In genomic region chr4:189904420-189905027, GRCh38 we compare ENCODE assay signal across 8 cellular contexts. TPM values are rescaled to one million over a fixed set of nuclear protein-coding genes. Genes with fewer than 3 reads are reported as not detected.
A peak's percentile ranks its signal among the peaks of the same experiment; 100 is the strongest.
DNase-seq lines count a peak whose midpoint lies in the region; ATAC-seq, FAIRE-seq and TF ChIP-seq lines count a peak whose summit lies in the region.
"Not testable (repeated sequence)": the region's sequence is repeated elsewhere in the genome, so short reads cannot be mapped to it uniquely, and the experiment has no call there.

No MANE protein-coding gene starts in this region.

- not testable (repeated sequence) for H3K36me3 ChIP-seq in brain microvascular endothelial cell (replicated peaks); left ventricle myocardium inferior; ovary; upper lobe of left lung

- H3K4me3 Mint-ChIP-seq in WTC11: not testable (repeated sequence)

- H3K27ac ChIP-seq in brain microvascular endothelial cell; left ventricle myocardium inferior (replicated peaks); ovary; upper lobe of left lung: not testable (repeated sequence)

- H3K9me3 ChIP-seq in left ventricle myocardium inferior (replicated peaks); ovary; upper lobe of left lung: not testable (repeated sequence)

- CTCF ChIA-PET in WTC11 (lab: Charles Lee): interaction anchor here (1.2 to 1.3 kb wide), 2 partner anchors 102 to 111 kb away, joined by 3 to 5 read pairs; no protein-coding TSS in a partner anchor

- 18 to 29% (median 23%) methylated on average over 6 of the region's 6 CpGs for WGBS in ovary, 3 donors
- WGBS in upper lobe of left lung, 2 donors: 27 to 40% methylated on average over 4 to 6 of the region's 6 CpGs

- H3K27me3 Mint-ChIP-seq in WTC11 (ENCODE audit: low read depth): not testable (repeated sequence)

- peaks cover 34% of the 10 kb centered on the region for H3K9me3 Mint-ChIP-seq in WTC11

- peak; percentile 38 for FAIRE-seq in H54 (lab: Jason Lieb, UNC)

- H3K27ac Mint-ChIP-seq in WTC11: not testable (repeated sequence)

- intact Hi-C loops in left ventricle myocardium inferior (cut with micrococcal nuclease); ovary (cut with DNase I): not testable (repeated sequence)

- not testable (repeated sequence) for TF ChIP-seq POLR2A in H54 (IDR thresholded peaks at IDR 0.05; ENCODE audit: low read depth, low read length); ovary (IDR thresholded peaks at IDR 0.05); upper lobe of left lung (IDR thresholded peaks at IDR 0.05)

- not testable (repeated sequence) for H3K36me3 Mint-ChIP-seq in WTC11

- POLR2A ChIA-PET in WTC11 (lab: Charles Lee): not testable (repeated sequence)

- not testable (repeated sequence) for H3K4me1 Mint-ChIP-seq in WTC11

- peak; percentile 40; the same call in 1 of the 2 replicates for TF ChIP-seq CTCF in WTC11 (IDR thresholded peaks at IDR 0.05)
- peak; percentile 70 for TF ChIP-seq CTCF in brain microvascular endothelial cell (IDR thresholded peaks at IDR 0.05; ENCODE audit: low read depth, low read length, missing control alignments)
- TF ChIP-seq CTCF in left ventricle myocardium inferior (IDR thresholded peaks at IDR 0.05; ENCODE audit: borderline replicate concordance): peak; percentile 75
- TF ChIP-seq CTCF in ovary (IDR thresholded peaks at IDR 0.05): peak; percentile 19 to 71 (median 45)
- TF ChIP-seq CTCF in upper lobe of left lung (IDR thresholded peaks at IDR 0.05): peak in 5 of 6 experiments; percentile 26 to 56 (median 48)

- TF ChIP-seq EP300 in ovary (IDR thresholded peaks at IDR 0.05); upper lobe of left lung (IDR thresholded peaks at IDR 0.05): not testable (repeated sequence)

- in situ Hi-C loops in brain microvascular endothelial cell (cut with HindIII; ENCODE audit: low pct_ligation_motif_present, low sequenced_read_pairs): not testable (repeated sequence)

- H3K4me1 ChIP-seq in left ventricle myocardium inferior; ovary (ENCODE audit: insufficient read depth); upper lobe of left lung: not testable (repeated sequence)

- DNase-seq in GM04504 (ENCODE audit: low read depth) (peak; percentile 34), HuH-7.5 (ENCODE audit: low spot score) (peak; percentile 3), WTC11 (ENCODE audit: low spot score) (peak; percentile 45), brain microvascular endothelial cell (peak; percentile 76), ovary (peak in 4 of 5 donors; percentile 22 to 51 (median 29)), upper lobe of left lung (peak in 1 of 2 donors; percentile 31)
- not testable (repeated sequence) for DNase-seq in H54 (ENCODE audit: insufficient read length, low spot score); left ventricle myocardium inferior

- H3K27me3 ChIP-seq in brain microvascular endothelial cell (replicated peaks); left ventricle myocardium inferior (ENCODE audit: low read depth); ovary; upper lobe of left lung: not testable (repeated sequence)

- H3K4me3 ChIP-seq in brain microvascular endothelial cell (ENCODE audit: low read depth, low read length); left ventricle myocardium inferior; ovary; upper lobe of left lung: not testable (repeated sequence)

- ATAC-seq in WTC11: peak; percentile 82
- ATAC-seq in upper lobe of left lung (ENCODE audit: low FRiP score in 2 of 2): peak in 1 of 2 donors; percentile 56

RNA-seq across cellular contexts. Expression of gene FRG1, which starts 36.1 kb away (rescaled TPM):
- total RNA-seq in WTC11 (2021) (23.1 to 27.3 TPM (median 24.5 TPM) in 3 replicates), left ventricle myocardium inferior (32.7 TPM), ovary (10 to 100 TPM; 35.0 to 49.8 (median 41.8) TPM), upper lobe of left lung (10 to 100 TPM; 21.3 to 50.1 (median 27.0) TPM)
- 10 to 100 TPM; 52.0 to 68.7 TPM for polyA plus RNA-seq in ovary
